ENCODE assay signal across 18 cellular contexts in genomic region chr7:126227643-126228042, GRCh38.
A peak's percentile ranks its signal among the peaks of the same experiment; 100 is the strongest.
DNase-seq lines count a peak whose midpoint lies in the region; ATAC-seq and TF ChIP-seq lines count a peak whose summit lies in the region.
"Had no signal": no experiment of that assay in that cellular context is flagged by ENCODE, and none has a peak within 500 bp of the region (broad histone marks: within the 10 kb centered on the region; RNA-seq: fewer than 3 reads in every experiment).

No MANE protein-coding gene starts in this region.

- ATAC-seq in SK-N-SH treated with all-trans-retinoic acid at 6 μM for 48 hours (no peak), GM18870 (IDR thresholded peaks at IDR 0.05; ENCODE audit: unreplicated experiment) (no peak)
- ATAC-seq: GM12878 had no signal

- DNase-seq in SK-N-DZ (ENCODE audit: low spot score) (peak; percentile 79), NCI-H2081 treated with DMSO at 0.1 percent for 48 hours (lab: John Stamatoyannopoulos, UW) (no peak), HuH-7 (ENCODE audit: low spot score) (no peak)
- DNase-seq: 8988T; ACHN; CD4-positive, alpha-beta memory T cell; CD8-positive, alpha-beta memory T cell; COR-L47; DMS 273 treated with DMSO at 0.1 percent for 48 hours; DMS153; DMS53; DMS79; DND-41; EL; GDM1 had no signal

TF ChIP-seq in SK-N-SH treated with all-trans-retinoic acid at 6 μM for 48 hours, 23 proteins besides CTCF, POLR2A, EP300 and RAD21:
- no peak for TF ChIP-seq CSDC2 (CRISPR knock-in tag; IDR thresholded peaks at IDR 0.05)
- no peak for TF ChIP-seq ESRRG (CRISPR knock-in tag; IDR thresholded peaks at IDR 0.05)
- TF ChIP-seq ZNF565 (CRISPR knock-in tag; conservative IDR thresholded peaks at IDR 0.05; ENCODE audit: low read depth), result no peak
- TF ChIP-seq ARNTL (CRISPR knock-in tag; IDR thresholded peaks at IDR 0.05; ENCODE audit: borderline replicate concordance, low read depth), result no peak
- peak; percentile 92 for TF ChIP-seq TCF4 (CRISPR knock-in tag; IDR thresholded peaks at IDR 0.05; ENCODE audit: borderline replicate concordance)
- 0 out of 2 replicates have a peak, but pooled peaks have one; percentile 23 for TF ChIP-seq SNAI2 (CRISPR knock-in tag; IDR thresholded peaks at IDR 0.05)
- TF ChIP-seq, protein P1, sequence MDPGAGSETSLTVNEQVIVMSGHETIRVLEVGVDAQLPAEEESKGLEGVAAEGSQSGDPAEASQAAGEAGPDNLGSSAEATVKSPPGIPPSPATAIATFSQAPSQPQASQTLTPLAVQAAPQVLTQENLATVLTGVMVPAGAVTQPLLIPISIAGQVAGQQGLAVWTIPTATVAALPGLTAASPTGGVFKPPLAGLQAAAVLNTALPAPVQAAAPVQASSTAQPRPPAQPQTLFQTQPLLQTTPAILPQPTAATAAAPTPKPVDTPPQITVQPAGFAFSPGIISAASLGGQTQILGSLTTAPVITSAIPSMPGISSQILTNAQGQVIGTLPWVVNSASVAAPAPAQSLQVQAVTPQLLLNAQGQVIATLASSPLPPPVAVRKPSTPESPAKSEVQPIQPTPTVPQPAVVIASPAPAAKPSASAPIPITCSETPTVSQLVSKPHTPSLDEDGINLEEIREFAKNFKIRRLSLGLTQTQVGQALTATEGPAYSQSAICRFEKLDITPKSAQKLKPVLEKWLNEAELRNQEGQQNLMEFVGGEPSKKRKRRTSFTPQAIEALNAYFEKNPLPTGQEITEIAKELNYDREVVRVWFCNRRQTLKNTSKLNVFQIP (CRISPR knock-in tag; IDR thresholded peaks at IDR 0.05; ENCODE audit: borderline replicate concordance, low read depth), result no peak
- TF ChIP-seq OSR1 (CRISPR knock-in tag; IDR thresholded peaks at IDR 0.05), result no peak
- no peak for TF ChIP-seq TOX (CRISPR knock-in tag; IDR thresholded peaks at IDR 0.05; ENCODE audit: borderline replicate concordance)
- peak; percentile 68; the same call in 1 of the 2 replicates for TF ChIP-seq TSHZ2 (CRISPR knock-in tag; IDR thresholded peaks at IDR 0.05)
- peak; percentile 55 for TF ChIP-seq ISL1 (CRISPR knock-in tag; IDR thresholded peaks at IDR 0.05)
- TF ChIP-seq, protein P2, sequence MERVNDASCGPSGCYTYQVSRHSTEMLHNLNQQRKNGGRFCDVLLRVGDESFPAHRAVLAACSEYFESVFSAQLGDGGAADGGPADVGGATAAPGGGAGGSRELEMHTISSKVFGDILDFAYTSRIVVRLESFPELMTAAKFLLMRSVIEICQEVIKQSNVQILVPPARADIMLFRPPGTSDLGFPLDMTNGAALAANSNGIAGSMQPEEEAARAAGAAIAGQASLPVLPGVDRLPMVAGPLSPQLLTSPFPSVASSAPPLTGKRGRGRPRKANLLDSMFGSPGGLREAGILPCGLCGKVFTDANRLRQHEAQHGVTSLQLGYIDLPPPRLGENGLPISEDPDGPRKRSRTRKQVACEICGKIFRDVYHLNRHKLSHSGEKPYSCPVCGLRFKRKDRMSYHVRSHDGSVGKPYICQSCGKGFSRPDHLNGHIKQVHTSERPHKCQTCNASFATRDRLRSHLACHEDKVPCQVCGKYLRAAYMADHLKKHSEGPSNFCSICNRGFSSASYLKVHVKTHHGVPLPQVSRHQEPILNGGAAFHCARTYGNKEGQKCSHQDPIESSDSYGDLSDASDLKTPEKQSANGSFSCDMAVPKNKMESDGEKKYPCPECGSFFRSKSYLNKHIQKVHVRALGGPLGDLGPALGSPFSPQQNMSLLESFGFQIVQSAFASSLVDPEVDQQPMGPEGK (CRISPR knock-in tag; IDR thresholded peaks at IDR 0.05; ENCODE audit: borderline replicate concordance), result no peak
- TF ChIP-seq ZFP3 (CRISPR knock-in tag; IDR thresholded peaks at IDR 0.05), result no peak
- no peak for TF ChIP-seq BACH2 (CRISPR knock-in tag; IDR thresholded peaks at IDR 0.05; ENCODE audit: borderline replicate concordance)
- TF ChIP-seq GLIS3 (CRISPR knock-in tag; IDR thresholded peaks at IDR 0.05), result peak; percentile 83; the same call in 1 of the 2 replicates
- no peak for TF ChIP-seq ZNF70 (CRISPR knock-in tag; IDR thresholded peaks at IDR 0.05)
- TF ChIP-seq ZNF8 (CRISPR knock-in tag; IDR thresholded peaks at IDR 0.05), result peak; percentile 45; the same call in 1 of the 2 replicates
- TF ChIP-seq RARB (CRISPR knock-in tag; IDR thresholded peaks at IDR 0.05), result no peak
- TF ChIP-seq PPARA (CRISPR knock-in tag; IDR thresholded peaks at IDR 0.05; ENCODE audit: borderline replicate concordance), result no peak
- no peak for TF ChIP-seq ZC3H10 (CRISPR knock-in tag; IDR thresholded peaks at IDR 0.05)
- TF ChIP-seq ZFP30 (CRISPR knock-in tag; IDR thresholded peaks at IDR 0.05), result no peak
- TF ChIP-seq CREB5 (CRISPR knock-in tag; IDR thresholded peaks at IDR 0.05; ENCODE audit: low read depth), result no peak
- TF ChIP-seq, protein P3, sequence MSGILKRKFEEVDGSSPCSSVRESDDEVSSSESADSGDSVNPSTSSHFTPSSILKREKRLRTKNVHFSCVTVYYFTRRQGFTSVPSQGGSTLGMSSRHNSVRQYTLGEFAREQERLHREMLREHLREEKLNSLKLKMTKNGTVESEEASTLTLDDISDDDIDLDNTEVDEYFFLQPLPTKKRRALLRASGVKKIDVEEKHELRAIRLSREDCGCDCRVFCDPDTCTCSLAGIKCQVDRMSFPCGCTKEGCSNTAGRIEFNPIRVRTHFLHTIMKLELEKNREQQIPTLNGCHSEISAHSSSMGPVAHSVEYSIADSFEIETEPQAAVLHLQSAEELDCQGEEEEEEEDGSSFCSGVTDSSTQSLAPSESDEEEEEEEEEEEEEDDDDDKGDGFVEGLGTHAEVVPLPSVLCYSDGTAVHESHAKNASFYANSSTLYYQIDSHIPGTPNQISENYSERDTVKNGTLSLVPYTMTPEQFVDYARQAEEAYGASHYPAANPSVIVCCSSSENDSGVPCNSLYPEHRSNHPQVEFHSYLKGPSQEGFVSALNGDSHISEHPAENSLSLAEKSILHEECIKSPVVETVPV (CRISPR knock-in tag; IDR thresholded peaks at IDR 0.05), result no peak
TF ChIP-seq in SK-N-SH treated with all-trans-retinoic acid at 6 μM for 48 hours: peak in this region for 6.
